1 cellular context compared by ENCODE assay signal in genomic region chr15:32715276-32715675, GRCh38.
TF ChIP-seq lines count a peak whose summit lies in the region.

No MANE protein-coding gene starts in this region.

TF ChIP-seq in IMR-90, 13 proteins besides CTCF, POLR2A, EP300 and RAD21:
- TF ChIP-seq MXI1 (IDR thresholded peaks at IDR 0.05; ENCODE audit: borderline replicate concordance, low read depth, low read length), result no peak
- no peak for TF ChIP-seq SMC3 (IDR thresholded peaks at IDR 0.05; ENCODE audit: low read depth, low read length)
- no peak for TF ChIP-seq MAZ (IDR thresholded peaks at IDR 0.05; ENCODE audit: borderline replicate concordance, low read depth, low read length)
- TF ChIP-seq MAFK (IDR thresholded peaks at IDR 0.05; ENCODE audit: low read depth, low read length), result no peak
- no peak for TF ChIP-seq CHD1 (IDR thresholded peaks at IDR 0.05; ENCODE audit: low read depth, low read length)
- TF ChIP-seq, protein P1, sequence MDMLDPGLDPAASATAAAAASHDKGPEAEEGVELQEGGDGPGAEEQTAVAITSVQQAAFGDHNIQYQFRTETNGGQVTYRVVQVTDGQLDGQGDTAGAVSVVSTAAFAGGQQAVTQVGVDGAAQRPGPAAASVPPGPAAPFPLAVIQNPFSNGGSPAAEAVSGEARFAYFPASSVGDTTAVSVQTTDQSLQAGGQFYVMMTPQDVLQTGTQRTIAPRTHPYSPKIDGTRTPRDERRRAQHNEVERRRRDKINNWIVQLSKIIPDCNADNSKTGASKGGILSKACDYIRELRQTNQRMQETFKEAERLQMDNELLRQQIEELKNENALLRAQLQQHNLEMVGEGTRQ (IDR thresholded peaks at IDR 0.05; ENCODE audit: low read depth, low read length), result no peak
- TF ChIP-seq RFX5 (IDR thresholded peaks at IDR 0.05; ENCODE audit: low read depth, low read length), result peak; percentile 61; the same call in 1 of the 2 replicates
- TF ChIP-seq NFE2L2 (IDR thresholded peaks at IDR 0.05; ENCODE audit: low read depth, low read length), result no peak
- no peak for TF ChIP-seq BHLHE40 (IDR thresholded peaks at IDR 0.05; ENCODE audit: low read depth, low read length)
- peak; percentile 17; the same call in 1 of the 2 replicates for TF ChIP-seq FOS (IDR thresholded peaks at IDR 0.05; ENCODE audit: low read depth, low read length)
- TF ChIP-seq RCOR1 (IDR thresholded peaks at IDR 0.05; ENCODE audit: insufficient replicate concordance, low read length), result no peak
- TF ChIP-seq ELK1 (IDR thresholded peaks at IDR 0.05; ENCODE audit: borderline replicate concordance, low read depth, low read length), result no peak
- peak; percentile 40; the same call in 1 of the 2 replicates for TF ChIP-seq CEBPB (IDR thresholded peaks at IDR 0.05; ENCODE audit: low read depth, low read length)
